ENCODE assay signal across 32 cellular contexts in the genomic region with DNA sequence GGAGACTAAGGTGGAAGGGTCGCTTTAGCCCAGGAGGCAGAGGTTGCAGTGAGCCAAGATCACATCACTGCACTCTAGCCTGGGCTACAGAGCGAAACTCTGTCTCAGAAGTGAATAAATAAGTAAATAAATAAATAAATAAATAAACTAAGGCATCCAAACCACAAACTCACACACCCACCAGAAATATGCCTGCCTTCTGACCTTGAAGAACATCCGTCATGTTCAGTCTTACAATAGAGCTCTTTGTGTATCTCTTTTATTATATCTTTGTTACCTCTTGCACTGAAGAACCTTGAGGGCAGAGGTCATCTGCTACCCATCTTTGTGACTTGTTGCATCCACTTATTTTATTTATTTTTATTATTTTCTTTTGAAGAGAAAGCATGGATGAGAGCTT.
"Had no signal": no experiment of that assay in that cellular context is flagged by ENCODE, and none has a peak within 500 bp of the region (broad histone marks: within the 10 kb centered on the region; RNA-seq: fewer than 3 reads in every experiment).

No MANE protein-coding gene starts in this region.

- H3K36me3 ChIP-seq: adrenal gland, ascending aorta, breast epithelium, cardiac muscle cell, heart left ventricle, WERI-Rb-1 had no signal

- H3K27ac Mint-ChIP-seq: activated B cell treated with CpG ODN at 0.5 μM for 24 hours; activated CD4-positive, alpha-beta memory T cell treated with anti-CD3 and anti-CD28 coated beads for 36 hours; activated CD4-positive, alpha-beta T cell treated with anti-CD3 and anti-CD28 coated beads for 36 hours; activated CD4-positive, alpha-beta T cell treated with anti-CD3 and anti-CD28 coated beads, Interleukin-2, amount 10 ng/mL, durations not matched to agents 24 days and 14 days; activated CD8-positive, alpha-beta memory T cell treated with anti-CD3 and anti-CD28 coated beads, Interleukin-2, amount 10 ng/mL, durations not matched to agents 7 days and 5 days; activated CD8-positive, alpha-beta T cell treated with anti-CD3 and anti-CD28 coated beads, Interleukin-2, amount 10 ng/mL, durations not matched to agents 7 days and 5 days; activated naive CD4-positive, alpha-beta T cell treated with anti-CD3 and anti-CD28 coated beads for 36 hours; activated naive CD4-positive, alpha-beta T cell treated with anti-CD3 and anti-CD28 coated beads, Interleukin-2, amount 50 U/mL, for 24 hours; activated naive CD8-positive, alpha-beta T cell treated with anti-CD3 and anti-CD28 coated beads for 36 hours; activated naive CD8-positive, alpha-beta T cell treated with anti-CD3 and anti-CD28 coated beads, Interleukin-2, amount 50 U/mL, for 24 hours; activated T-helper 1 cell treated with anti-CD3 and anti-CD28 coated beads, Interleukin-12 subunit alpha, Interleukin-12 subunit beta, Interleukin-2, Interleukin-4 antibody, amounts not matched to agents 30 ng/mL and 10 ng/mL and 1 ng/mL, durations not matched to agents 14 hours and 24 hours and 36 hours; activated T-helper 2 cell treated with anti-CD3 and anti-CD28 coated beads, Interferon-gamma antibody, Interleukin-2, Interleukin-4, amounts not matched to agents 10 μg/mL and 5 μg/mL and 100 μg/mL, durations not matched to agents 14 hours and 24 hours and 36 hours; brain; dendritic cell treated with granulocyte-macrophage colony-stimulating factor and Interleukin-4, amounts not matched to agents 40 ng/mL and 50 ng/mL, for 4 days; endodermal cell had no signal

- H3K4me1 Mint-ChIP-seq: activated B cell treated with CpG ODN at 0.5 μM for 24 hours; activated CD4-positive, alpha-beta T cell treated with anti-CD3 and anti-CD28 coated beads for 36 hours; activated CD4-positive, alpha-beta T cell treated with anti-CD3 and anti-CD28 coated beads, Interleukin-2, amount 10 ng/mL, durations not matched to agents 24 days and 14 days; activated CD8-positive, alpha-beta memory T cell treated with anti-CD3 and anti-CD28 coated beads, Interleukin-2, amount 10 ng/mL, durations not matched to agents 7 days and 5 days; activated naive CD4-positive, alpha-beta T cell treated with anti-CD3 and anti-CD28 coated beads, Interleukin-2, amount 50 U/mL, for 24 hours; activated naive CD8-positive, alpha-beta T cell treated with anti-CD3 and anti-CD28 coated beads for 36 hours; activated naive CD8-positive, alpha-beta T cell treated with anti-CD3 and anti-CD28 coated beads, Interleukin-2, amount 50 U/mL, for 24 hours; endodermal cell had no signal

- H3K4me3 Mint-ChIP-seq: activated B cell treated with CpG ODN at 0.5 μM for 24 hours; activated CD4-positive, alpha-beta memory T cell treated with anti-CD3 and anti-CD28 coated beads for 36 hours; activated CD4-positive, alpha-beta T cell treated with anti-CD3 and anti-CD28 coated beads for 36 hours; activated CD4-positive, alpha-beta T cell treated with anti-CD3 and anti-CD28 coated beads, Interleukin-2, amount 10 ng/mL, durations not matched to agents 24 days and 14 days; activated CD8-positive, alpha-beta memory T cell treated with anti-CD3 and anti-CD28 coated beads, Interleukin-2, amount 10 ng/mL, durations not matched to agents 7 days and 5 days; activated CD8-positive, alpha-beta T cell treated with anti-CD3 and anti-CD28 coated beads, Interleukin-2, amount 10 ng/mL, durations not matched to agents 7 days and 5 days; activated naive CD4-positive, alpha-beta T cell treated with anti-CD3 and anti-CD28 coated beads for 36 hours; activated naive CD4-positive, alpha-beta T cell treated with anti-CD3 and anti-CD28 coated beads, Interleukin-2, amount 50 U/mL, for 24 hours; activated naive CD8-positive, alpha-beta T cell treated with anti-CD3 and anti-CD28 coated beads for 36 hours; activated naive CD8-positive, alpha-beta T cell treated with anti-CD3 and anti-CD28 coated beads, Interleukin-2, amount 50 U/mL, for 24 hours; activated T-helper 1 cell treated with anti-CD3 and anti-CD28 coated beads, Interleukin-12 subunit alpha, Interleukin-12 subunit beta, Interleukin-2, Interleukin-4 antibody, amounts not matched to agents 30 ng/mL and 10 ng/mL and 1 ng/mL, durations not matched to agents 14 hours and 24 hours and 36 hours; brain; dendritic cell treated with granulocyte-macrophage colony-stimulating factor and Interleukin-4, amounts not matched to agents 40 ng/mL and 50 ng/mL, for 4 days; endodermal cell had no signal

- H3K27me3 Mint-ChIP-seq: activated B cell treated with CpG ODN at 0.5 μM for 24 hours; activated CD4-positive, alpha-beta memory T cell treated with anti-CD3 and anti-CD28 coated beads for 36 hours; activated CD4-positive, alpha-beta T cell treated with anti-CD3 and anti-CD28 coated beads for 36 hours; activated CD4-positive, alpha-beta T cell treated with anti-CD3 and anti-CD28 coated beads, Interleukin-2, amount 10 ng/mL, durations not matched to agents 24 days and 14 days; activated CD8-positive, alpha-beta memory T cell treated with anti-CD3 and anti-CD28 coated beads, Interleukin-2, amount 10 ng/mL, durations not matched to agents 7 days and 5 days; activated naive CD4-positive, alpha-beta T cell treated with anti-CD3 and anti-CD28 coated beads, Interleukin-2, amount 50 U/mL, for 24 hours; activated naive CD8-positive, alpha-beta T cell treated with anti-CD3 and anti-CD28 coated beads for 36 hours; activated naive CD8-positive, alpha-beta T cell treated with anti-CD3 and anti-CD28 coated beads, Interleukin-2, amount 50 U/mL, for 24 hours; brain; dendritic cell treated with granulocyte-macrophage colony-stimulating factor and Interleukin-4, amounts not matched to agents 40 ng/mL and 50 ng/mL, for 4 days had no signal

- DNase-seq: activated B cell treated with CpG ODN at 0.5 μM for 24 hours; activated CD4-positive, alpha-beta memory T cell treated with anti-CD3 and anti-CD28 coated beads for 36 hours; activated CD4-positive, alpha-beta T cell treated with anti-CD3 and anti-CD28 coated beads for 36 hours; activated CD4-positive, alpha-beta T cell treated with anti-CD3 and anti-CD28 coated beads, Interleukin-2, amount 10 ng/mL, durations not matched to agents 24 days and 14 days; activated CD8-positive, alpha-beta memory T cell treated with anti-CD3 and anti-CD28 coated beads, Interleukin-2, amount 10 ng/mL, durations not matched to agents 7 days and 5 days; activated CD8-positive, alpha-beta memory T cell treated with anti-CD3 and anti-CD28 coated beads, Interleukin-2, amount 50 U/mL, for 4 hours; activated CD8-positive, alpha-beta T cell treated with anti-CD3 and anti-CD28 coated beads, Interleukin-2, amount 10 ng/mL, durations not matched to agents 7 days and 5 days; activated effector memory CD4-positive, alpha-beta T cell treated with anti-CD3 and anti-CD28 coated beads, Interleukin-2, amount 50 U/mL, for 16 hours; activated naive CD4-positive, alpha-beta T cell treated with anti-CD3 and anti-CD28 coated beads for 36 hours; activated naive CD8-positive, alpha-beta T cell treated with anti-CD3 and anti-CD28 coated beads for 36 hours; activated naive CD8-positive, alpha-beta T cell treated with anti-CD3 and anti-CD28 coated beads, Interleukin-2, amount 50 U/mL, for 24 hours; activated T-cell treated with anti-CD3 and anti-CD28 coated beads, Interleukin-2, amount 50 U/mL, for 1 hour; activated T-cell treated with anti-CD3 and anti-CD28 coated beads, Interleukin-2, amount 50 U/mL, for 48 hours; adrenal gland; central memory CD4-positive, alpha-beta T cell; cerebellar nuclear complex; dorsolateral prefrontal cortex; effector memory CD4-positive, alpha-beta T cell; endodermal cell; glutamatergic neuron; heart left ventricle; T1000; WERI-Rb-1 had no signal

- H3K9me3 Mint-ChIP-seq: activated B cell treated with CpG ODN at 0.5 μM for 24 hours; activated CD4-positive, alpha-beta memory T cell treated with anti-CD3 and anti-CD28 coated beads for 36 hours; activated CD4-positive, alpha-beta T cell treated with anti-CD3 and anti-CD28 coated beads, Interleukin-2, amount 10 ng/mL, durations not matched to agents 24 days and 14 days; activated naive CD4-positive, alpha-beta T cell treated with anti-CD3 and anti-CD28 coated beads for 36 hours; activated naive CD4-positive, alpha-beta T cell treated with anti-CD3 and anti-CD28 coated beads, Interleukin-2, amount 50 U/mL, for 24 hours; activated naive CD8-positive, alpha-beta T cell treated with anti-CD3 and anti-CD28 coated beads for 36 hours; activated naive CD8-positive, alpha-beta T cell treated with anti-CD3 and anti-CD28 coated beads, Interleukin-2, amount 50 U/mL, for 24 hours; activated T-helper 1 cell treated with anti-CD3 and anti-CD28 coated beads, Interleukin-12 subunit alpha, Interleukin-12 subunit beta, Interleukin-2, Interleukin-4 antibody, amounts not matched to agents 30 ng/mL and 10 ng/mL and 1 ng/mL, durations not matched to agents 14 hours and 24 hours and 36 hours; activated T-helper 2 cell treated with anti-CD3 and anti-CD28 coated beads, Interferon-gamma antibody, Interleukin-2, Interleukin-4, amounts not matched to agents 10 μg/mL and 5 μg/mL and 100 μg/mL, durations not matched to agents 14 hours and 24 hours and 36 hours; brain; dendritic cell treated with granulocyte-macrophage colony-stimulating factor and Interleukin-4, amounts not matched to agents 40 ng/mL and 50 ng/mL, for 4 days had no signal

- H3K4me3 ChIP-seq: adrenal gland, ascending aorta, breast epithelium, cardiac muscle cell, coronary artery, dorsolateral prefrontal cortex, heart left ventricle had no signal

- H3K4me1 ChIP-seq: adrenal gland, ascending aorta, breast epithelium had no signal

- H3K36me3 Mint-ChIP-seq: activated CD4-positive, alpha-beta memory T cell treated with anti-CD3 and anti-CD28 coated beads for 36 hours; activated CD8-positive, alpha-beta memory T cell treated with anti-CD3 and anti-CD28 coated beads, Interleukin-2, amount 10 ng/mL, durations not matched to agents 7 days and 5 days; activated naive CD4-positive, alpha-beta T cell treated with anti-CD3 and anti-CD28 coated beads, Interleukin-2, amount 50 U/mL, for 24 hours; activated naive CD8-positive, alpha-beta T cell treated with anti-CD3 and anti-CD28 coated beads for 36 hours; brain had no signal

- H3K9me3 ChIP-seq: adrenal gland, ascending aorta, breast epithelium, heart left ventricle had no signal

- H3K27me3 ChIP-seq: adrenal gland, ascending aorta, cardiac muscle cell had no signal

- H3K27ac ChIP-seq: adrenal gland, ascending aorta, breast epithelium, cardiac muscle cell, coronary artery, dorsolateral prefrontal cortex, heart left ventricle, WERI-Rb-1 had no signal
